12 cellular contexts compared by ENCODE assay signal in genomic region chr13:44052843-44053607, GRCh38.
DNase-seq lines count a peak whose midpoint lies in the region; ATAC-seq and TF ChIP-seq lines count a peak whose summit lies in the region.
"Had no signal": no experiment of that assay in that cellular context is flagged by ENCODE, and none has a peak within 500 bp of the region (broad histone marks: within the 10 kb centered on the region; RNA-seq: fewer than 3 reads in every experiment).

No MANE protein-coding gene starts in this region.

- H3K36me3 ChIP-seq in cardiac muscle cell = no peaks in the 10 kb centered on the region
- H3K36me3 ChIP-seq: colonic mucosa had no signal

- DNase-seq in AG09309 (ENCODE audit: low read depth) (peak; percentile 29), amniotic epithelial cell (ENCODE audit: low read depth) (peak; percentile 81), cardiac muscle cell (ENCODE audit: low read depth in 1 of 2, low spot score in 1 of 2) (peak; percentile 39 to 82), osteocyte (ENCODE audit: extremely low spot score, unreplicated experiment) (no peak), NOMO-1 (lab: John Stamatoyannopoulos, UW; ENCODE audit: unreplicated experiment in 2 of 2) (no peak), immature natural killer cell (no peak)
- DNase-seq in effector CD4-positive, alpha-beta T cell = no peak
- DNase-seq: activated CD8-positive, alpha-beta T cell treated with anti-CD3 and anti-CD28 coated beads for 36 hours; CD4-positive, CD25-positive, alpha-beta regulatory T cell; colonic mucosa had no signal

- H3K4me3 ChIP-seq in AG09309 (ENCODE audit: control insufficient read depth, low read depth, low read length) (no peak overlapping the region), cardiac muscle cell (no peak overlapping the region)
- H3K4me3 ChIP-seq: colonic mucosa had no signal

- no peaks in the 10 kb centered on the region for H3K9me3 Mint-ChIP-seq in osteocyte (ENCODE audit: unreplicated experiment)
- H3K9me3 Mint-ChIP-seq in immature natural killer cell = no peaks in the 10 kb centered on the region
- H3K9me3 Mint-ChIP-seq: activated CD8-positive, alpha-beta T cell treated with anti-CD3 and anti-CD28 coated beads for 36 hours had no signal

- H3K4me1 Mint-ChIP-seq in osteocyte (ENCODE audit: unreplicated experiment) (peaks cover 49% of the 10 kb centered on the region), immature natural killer cell (peaks cover 10 to 12% of the 10 kb centered on the region in 2 donors)
- H3K4me1 Mint-ChIP-seq: CD4-positive, CD25-positive, alpha-beta regulatory T cell had no signal

- TF ChIP-seq CTCF in AG09309 (IDR thresholded peaks at IDR 0.05; ENCODE audit: control insufficient read depth, insufficient read depth, low read depth, low read length, missing control alignments) (no peak), cardiac muscle cell (IDR thresholded peaks at IDR 0.05; ENCODE audit: low read depth, low read length) (no peak), osteocyte (IDR thresholded peaks at IDR 0.05) (peak; percentile 30)

- H3K9me3 ChIP-seq in cardiac muscle cell (ENCODE audit: low read depth) = no peaks in the 10 kb centered on the region
- H3K9me3 ChIP-seq: colonic mucosa had no signal

- no peak for ATAC-seq in HG03108 (IDR thresholded peaks at IDR 0.05; ENCODE audit: unreplicated experiment)
- ATAC-seq: activated CD8-positive, alpha-beta T cell treated with anti-CD3 and anti-CD28 coated beads for 36 hours; left lobe of liver had no signal

- H3K27ac ChIP-seq in cardiac muscle cell = peak overlapping the region; percentile 72
- H3K27ac ChIP-seq: colonic mucosa had no signal

- H3K27me3 Mint-ChIP-seq in osteocyte (ENCODE audit: unreplicated experiment) = no peaks in the 10 kb centered on the region
- peaks cover 8 to 27% (median 10%) of the 10 kb centered on the region in 3 donors for H3K27me3 Mint-ChIP-seq in immature natural killer cell (ENCODE audit: low read depth in 3 of 3)

- no peaks in the 10 kb centered on the region for H3K36me3 Mint-ChIP-seq in osteocyte (ENCODE audit: unreplicated experiment)
- H3K36me3 Mint-ChIP-seq in immature natural killer cell = no peaks in the 10 kb centered on the region
- H3K36me3 Mint-ChIP-seq: CD4-positive, CD25-positive, alpha-beta regulatory T cell had no signal

- H3K4me3 Mint-ChIP-seq in osteocyte (ENCODE audit: unreplicated experiment) = peak overlapping the region; percentile 3
- no peak overlapping the region for H3K4me3 Mint-ChIP-seq in immature natural killer cell
- H3K4me3 Mint-ChIP-seq: activated CD8-positive, alpha-beta T cell treated with anti-CD3 and anti-CD28 coated beads for 36 hours; CD4-positive, CD25-positive, alpha-beta regulatory T cell had no signal

- H3K27ac Mint-ChIP-seq in osteocyte (ENCODE audit: unreplicated experiment) (peak overlapping the region; percentile 92), immature natural killer cell (no peak overlapping the region)
- H3K27ac Mint-ChIP-seq: activated CD8-positive, alpha-beta T cell treated with anti-CD3 and anti-CD28 coated beads for 36 hours; CD4-positive, CD25-positive, alpha-beta regulatory T cell had no signal

- no peaks in the 10 kb centered on the region for H3K27me3 ChIP-seq in cardiac muscle cell
- H3K27me3 ChIP-seq: colonic mucosa had no signal

- peaks cover 22% of the 10 kb centered on the region for H3K4me1 ChIP-seq in cardiac muscle cell (ENCODE audit: low read depth)

Comparison
In these comparisons a context has a peak if more than half of its experiments do, and no peak if none do; other contexts are left out.
1. DNase-seq: peak in AG09309 (single experiment), amniotic epithelial cell (single experiment) and cardiac muscle cell (2 of 2); none in osteocyte (single experiment), effector CD4-positive, alpha-beta T cell (single experiment), NOMO-1 (0 of 2) and immature natural killer cell (0 of 3).